In genomic region chr21:44523567-44524181, GRCh38 we compare ENCODE assay signal across 2 cellular contexts.
TF ChIP-seq lines count a peak whose summit lies in the region.

No MANE protein-coding gene starts in this region.

TF ChIP-seq in GM12891, 5 proteins besides CTCF, POLR2A, EP300 and RAD21:
- TF ChIP-seq PAX5 (IDR thresholded peaks at IDR 0.05; ENCODE audit: insufficient read depth, low read length, severe bottlenecking) (no peak), POLR2AphosphoS5 (IDR thresholded peaks at IDR 0.05; ENCODE audit: low read depth, low read length) (no peak), SPI1 (IDR thresholded peaks at IDR 0.05; ENCODE audit: low read depth, low read length) (no peak), TAF1 (IDR thresholded peaks at IDR 0.05; ENCODE audit: low read depth, low read length) (no peak)

TF ChIP-seq in K562, 482 proteins besides CTCF, POLR2A, EP300 and RAD21:
- peak; percentile 87 for TF ChIP-seq HMBOX1 (IDR thresholded peaks at IDR 0.05)
- TF ChIP-seq FOXJ3 (CRISPR knock-in tag; IDR thresholded peaks at IDR 0.05): no peak
